ENCODE assay signal across 16 cellular contexts in genomic region chr17:19415311-19415710, GRCh38. TPM values are rescaled to one million over a fixed set of nuclear protein-coding genes. Genes with fewer than 3 reads are reported as not detected.
DNase-seq lines count a peak whose midpoint lies in the region; ATAC-seq and TF ChIP-seq lines count a peak whose summit lies in the region.
"Had no signal": no experiment of that assay in that cellular context is flagged by ENCODE, and none has a peak within 500 bp of the region (broad histone marks: within the 10 kb centered on the region; RNA-seq: fewer than 3 reads in every experiment).

No MANE protein-coding gene starts in this region.

- no peak overlapping the region for H3K9ac ChIP-seq in endodermal cell (ENCODE audit: extremely low read depth, low read length, poor library complexity, severe bottlenecking)
- H3K9ac ChIP-seq: BLaER1, KMS-11 had no signal

- H3K9me3 Mint-ChIP-seq in endodermal cell = no peaks in the 10 kb centered on the region
- H3K9me3 Mint-ChIP-seq: CD8-positive, alpha-beta memory T cell had no signal

- WGBS in endodermal cell (ENCODE audit: insufficient coverage in 1 of 2, insufficient read length in 1 of 2), 2 experiments = 92 to 94% methylated on average over 9 to 13 of the region's 13 CpGs

- H3K27me3 Mint-ChIP-seq in endodermal cell (ENCODE audit: insufficient read depth) = peaks cover 5% of the 10 kb centered on the region

- no peaks in the 10 kb centered on the region for H3K36me3 Mint-ChIP-seq in endodermal cell (ENCODE audit: low read depth)
- H3K36me3 Mint-ChIP-seq: CD8-positive, alpha-beta memory T cell had no signal

- no peaks in the 10 kb centered on the region for H3K9me3 ChIP-seq in endodermal cell (ENCODE audit: control insufficient read depth, low read length)
- H3K9me3 ChIP-seq: BLaER1, Caco-2 had no signal

- no peak for TF ChIP-seq CTCF in endodermal cell (conservative IDR thresholded peaks at IDR 0.05)

- DNase-seq in DMS 273 (lab: John Stamatoyannopoulos, UW; ENCODE audit: unreplicated experiment) (peak; percentile 43), DMS 273 treated with DMSO at 0.1 percent for 48 hours (lab: John Stamatoyannopoulos, UW) (no peak), NCI-H69 (lab: John Stamatoyannopoulos, UW) (peak; percentile 42), endodermal cell (peak; percentile 55), NCI-H345 (lab: John Stamatoyannopoulos, UW) (no peak), AG08395 (ENCODE audit: low spot score) (no peak)
- DNase-seq: AML-193; Caco-2; CD8-positive, alpha-beta memory T cell had no signal

- no peaks in the 10 kb centered on the region for H3K4me1 ChIP-seq in endodermal cell (ENCODE audit: control insufficient read depth, insufficient read depth, low read length)
- H3K4me1 ChIP-seq: BLaER1, Caco-2 had no signal

- H3K4me3 Mint-ChIP-seq in endodermal cell = no peak overlapping the region
- H3K4me3 Mint-ChIP-seq: CD8-positive, alpha-beta memory T cell had no signal

- no peaks in the 10 kb centered on the region for H3K27me3 ChIP-seq in endodermal cell (ENCODE audit: control insufficient read depth, insufficient read depth, low read length, poor library complexity, severe bottlenecking)
- H3K27me3 ChIP-seq: BLaER1 had no signal

- H3K36me3 ChIP-seq in endodermal cell (ENCODE audit: control insufficient read depth, insufficient read depth, low read length) = no peaks in the 10 kb centered on the region
- H3K36me3 ChIP-seq: BLaER1 had no signal

- no peak overlapping the region for H3K4me3 ChIP-seq in endodermal cell (ENCODE audit: low read length)
- H3K4me3 ChIP-seq: BLaER1, GM12878 had no signal

- H3K27ac Mint-ChIP-seq in endodermal cell = no peak overlapping the region
- H3K27ac Mint-ChIP-seq: CD8-positive, alpha-beta memory T cell had no signal

- H3K4me1 Mint-ChIP-seq in endodermal cell = peaks cover 6% of the 10 kb centered on the region

- ATAC-seq in HG03025 (IDR thresholded peaks at IDR 0.05; ENCODE audit: low FRiP score, unreplicated experiment) = no peak
- ATAC-seq: GM12878, HCT116, HepG2 had no signal

- H3K27ac ChIP-seq in endodermal cell (ENCODE audit: low read depth, low read length) = no peak overlapping the region
- H3K27ac ChIP-seq: 22Rv1, BLaER1, KMS-11 had no signal

RNA-seq across cellular contexts. Expression of gene RNF112, which starts 4.3 kb away (rescaled TPM):
- 1 to 10 TPM; 1.1 to 1.9 TPM for total RNA-seq in endodermal cell
- 1.4 TPM for polyA plus RNA-seq in endodermal cell (2013, experiment 1 of 2)
- polyA plus RNA-seq in endodermal cell (2013, experiment 2 of 2) = 1.1 TPM
- total RNA-seq: Caco-2, GM12878, HepG2 had no signal
- polyA plus RNA-seq: CD8-positive, alpha-beta memory T cell; GM12878 had no signal

RNA-seq across cellular contexts. Expression of gene MFAP4, which starts 28.3 kb away (rescaled TPM):
- total RNA-seq in endodermal cell = 10 to 100 TPM; 11.1 to 36.8 TPM
- 20.4 TPM for polyA plus RNA-seq in endodermal cell (2013, experiment 1 of 2)
- polyA plus RNA-seq in endodermal cell (2013, experiment 2 of 2) = 18.1 TPM
- total RNA-seq: Caco-2; CD8-positive, alpha-beta memory T cell; HepG2 had no signal
- polyA plus RNA-seq: CD8-positive, alpha-beta memory T cell had no signal

RNA-seq across cellular contexts. Expression of gene MAPK7, which starts 37.0 kb away (rescaled TPM):
- total RNA-seq in endodermal cell = 10 to 100 TPM; 33.3 to 53.4 TPM
- 29.3 TPM for polyA plus RNA-seq in endodermal cell (2013, experiment 1 of 2)
- 25.5 TPM for polyA plus RNA-seq in endodermal cell (2013, experiment 2 of 2)

RNA-seq across cellular contexts. Expression of gene B9D1, which starts 52.8 kb away (rescaled TPM):
- total RNA-seq in endodermal cell = 10 to 100 TPM; 37.7 to 42.8 TPM
- 28.5 TPM for polyA plus RNA-seq in endodermal cell (2013, experiment 1 of 2)
- polyA plus RNA-seq in endodermal cell (2013, experiment 2 of 2) = 25.0 TPM

Comparison
In these comparisons a context has a peak if more than half of its experiments do, and no peak if none do; other contexts are left out.
1. DNase-seq: peak in DMS 273 (single experiment), NCI-H69 (single experiment) and endodermal cell (single experiment); none in DMS 273 treated with DMSO at 0.1 percent for 48 hours (single experiment), NCI-H345 (single experiment) and AG08395 (single experiment).